18 cellular contexts compared by ENCODE assay signal in the genomic region with DNA sequence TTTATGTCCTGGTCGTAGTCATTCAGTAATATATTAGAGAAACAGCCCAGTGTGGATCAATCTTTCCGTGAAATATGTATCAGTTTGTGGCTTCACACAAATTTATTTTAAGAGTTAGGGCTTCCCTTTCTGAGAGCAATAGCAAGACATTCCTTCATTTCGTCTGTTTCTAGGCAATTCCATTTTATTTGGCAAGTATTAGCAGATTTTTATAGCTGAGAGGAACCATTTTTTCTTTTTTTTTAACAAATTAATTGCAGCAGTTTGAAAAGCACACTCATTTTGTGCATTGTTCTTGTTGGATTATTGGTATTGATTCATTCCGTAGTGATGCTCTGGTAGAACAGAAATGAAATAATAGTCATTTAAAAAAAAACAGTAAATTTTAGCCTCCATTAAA.
DNase-seq lines count a peak whose midpoint lies in the region; ATAC-seq and TF ChIP-seq lines count a peak whose summit lies in the region.
"Had no signal": no experiment of that assay in that cellular context is flagged by ENCODE, and none has a peak within 500 bp of the region (broad histone marks: within the 10 kb centered on the region; RNA-seq: fewer than 3 reads in every experiment).

No MANE protein-coding gene starts in this region.

- no peaks in the 10 kb centered on the region for H3K27me3 ChIP-seq in Panc1 (ENCODE audit: control insufficient read depth, insufficient read depth, low read length)
- H3K27me3 ChIP-seq in fibroblast of lung (ENCODE audit: control insufficient read depth, insufficient read depth, low read length) = no peaks in the 10 kb centered on the region

- CTCF ChIA-PET in Panc1 (lab: Charles Lee) = no interaction called here

- TF ChIP-seq CTCF in Panc1 (IDR thresholded peaks at IDR 0.05) = no peak
- TF ChIP-seq CTCF in fibroblast of lung (conservative IDR thresholded peaks at IDR 0.05 in 1 of 2, IDR thresholded peaks at IDR 0.05 in 1 of 2; ENCODE audit: low read depth in 1 of 2, low read length in 2 of 2) = no peak

- H3K79me2 ChIP-seq in fibroblast of lung (ENCODE audit: control insufficient read depth, insufficient read depth, low read length) = peaks cover 56% of the 10 kb centered on the region

- no peak overlapping the region for H3K4me2 ChIP-seq in fibroblast of lung (ENCODE audit: extremely low read depth, insufficient read depth, low read length)
- H3K4me2 ChIP-seq: KMS-11, SK-N-SH had no signal

- H3K9ac ChIP-seq in fibroblast of lung (ENCODE audit: insufficient read depth, low read length) = no peak overlapping the region
- H3K9ac ChIP-seq: KMS-11, SK-N-SH had no signal

- H2AFZ ChIP-seq in fibroblast of lung (ENCODE audit: low read length) = no peak overlapping the region

- peaks cover 25% of the 10 kb centered on the region for H3K4me1 ChIP-seq in Panc1 (ENCODE audit: control insufficient read depth, insufficient read depth, low read length)
- no peaks in the 10 kb centered on the region for H3K4me1 ChIP-seq in fibroblast of lung (ENCODE audit: control insufficient read depth, extremely low read depth, insufficient read depth, low read length)

- intact Hi-C loops in Panc1 (cut with micrococcal nuclease; ENCODE audit: unreplicated experiment) = no loop called here
- intact Hi-C loops in head of caudate nucleus (cut with DNase I) = no loop called here

- H4K20me1 ChIP-seq in fibroblast of lung (ENCODE audit: control insufficient read depth, extremely low read depth, insufficient read depth, low read length) = no peaks in the 10 kb centered on the region

- in situ Hi-C loops in Panc1 (cut with HindIII; ENCODE audit: low pct_unique_long_range_greater_than_20kb, low sequenced_read_pairs) = no loop called here

- ATAC-seq in Panc1 = no peak

- no peaks in the 10 kb centered on the region for H3K9me3 ChIP-seq in Panc1 (ENCODE audit: control insufficient read depth, insufficient read depth, low read depth, low read length)
- no peaks in the 10 kb centered on the region for H3K9me3 ChIP-seq in fibroblast of lung (ENCODE audit: control insufficient read depth, insufficient read depth, low read depth, low read length)
- H3K9me3 ChIP-seq: SK-N-SH had no signal

- H3K36me3 ChIP-seq in Panc1 (ENCODE audit: control insufficient read depth, insufficient read depth, low read length) (no peaks in the 10 kb centered on the region), fibroblast of lung (ENCODE audit: control insufficient read depth, insufficient read depth, low read length) (no peaks in the 10 kb centered on the region)

- H3K4me3 ChIP-seq in Panc1 (ENCODE audit: low read depth in 2 of 2, low read length in 2 of 2) (no peak overlapping the region), fibroblast of lung (replicated peaks in 1 of 4; ENCODE audit: control extremely low read depth in 1 of 4, insufficient read depth in 1 of 4, low read depth in 3 of 4, low read length in 4 of 4) (no peak overlapping the region)

- peak; percentile 36 for DNase-seq in GM03348 (ENCODE audit: low spot score)
- no peak for DNase-seq in Panc1 (ENCODE audit: low read depth, low spot score)
- DNase-seq in fibroblast of lung (ENCODE audit: low read depth in 2 of 2) = no peak
- DNase-seq in SW480 (ENCODE audit: low spot score) = no peak
- no peak for DNase-seq in SIG-M5 (lab: John Stamatoyannopoulos, UW)
- DNase-seq in head of caudate nucleus = no peak
- no peak for DNase-seq in epidermal melanocyte (ENCODE audit: insufficient read length, low spot score)
- DNase-seq: CD8-positive, alpha-beta memory T cell; NCI-H1105; NCI-H2029; NCI-H2227 treated with DMSO at 0.1 percent for 48 hours; NCI-H524; NCI-H774; NK-92 treated with Interleukin-12 subunit alpha and Interleukin-12 subunit beta, amount 100 ng/mL, for 24 hours; Right ventricle myocardium superior; SK-N-SH had no signal

- H3K27ac ChIP-seq in Panc1 (ENCODE audit: low read length) = peak overlapping the region; percentile 18; the same call in 1 of the 2 replicates
- H3K27ac ChIP-seq in fibroblast of lung (ENCODE audit: insufficient read depth, low read length) = peak overlapping the region; percentile 60
- H3K27ac ChIP-seq: C4-2B, KMS-11 had no signal

- BruUV-seq in Panc1 (replicated peaks; lab: Mats Ljungman, UMichigan) = no TSS peak

- POLR2A ChIA-PET in Panc1 (lab: Charles Lee) = interaction anchor here (0.6 kb wide), 1 partner anchor 11 kb away, joined by 4 read pairs; no protein-coding TSS in a partner anchor
